1 cellular context compared by ENCODE assay signal in genomic region chr16:85369741-85370528, GRCh38.
TF ChIP-seq lines count a peak whose summit lies in the region.

No MANE protein-coding gene starts in this region.

TF ChIP-seq in K562, 482 proteins besides CTCF, POLR2A, EP300 and RAD21 (continued from another document and continues in another):
- TF ChIP-seq STAT6 (CRISPR knock-in tag; IDR thresholded peaks at IDR 0.05) (0 out of 2 replicates have a peak, but pooled peaks have one; percentile 48), HNRNPUL1 (IDR thresholded peaks at IDR 0.05; ENCODE audit: low read length) (no peak), SMAD2 (IDR thresholded peaks at IDR 0.05; ENCODE audit: low read depth, low read length) (no peak), MIER1 (IDR thresholded peaks at IDR 0.05; ENCODE audit: low read depth) (no peak), ARID1B (IDR thresholded peaks at IDR 0.05) (no peak), ZNF318 (IDR thresholded peaks at IDR 0.05; ENCODE audit: borderline replicate concordance in 1 of 2, low read depth in 1 of 2) (no peak), HES1 (IDR thresholded peaks at IDR 0.05; ENCODE audit: low read depth) (no peak), ZNF133 (CRISPR knock-in tag; IDR thresholded peaks at IDR 0.05) (no peak), CEBPB (tag; IDR thresholded peaks at IDR 0.05) (no peak), HMGXB4 (CRISPR knock-in tag; IDR thresholded peaks at IDR 0.05) (no peak), ZNF699 (CRISPR knock-in tag; IDR thresholded peaks at IDR 0.05; ENCODE audit: insufficient replicate concordance) (peak; percentile 13), PURB (CRISPR knock-in tag; IDR thresholded peaks at IDR 0.05; ENCODE audit: low read depth) (no peak), ZFP91 (CRISPR knock-in tag; IDR thresholded peaks at IDR 0.05) (no peak), GABPA (tag; conservative IDR thresholded peaks at IDR 0.05; ENCODE audit: low read depth) (no peak), USF2 (CRISPR knock-in tag; IDR thresholded peaks at IDR 0.05) (no peak), KLF16 (IDR thresholded peaks at IDR 0.05) (no peak), RNF219 (CRISPR knock-in tag; IDR thresholded peaks at IDR 0.05) (no peak), SNAPC5 (CRISPR knock-in tag; IDR thresholded peaks at IDR 0.05) (no peak), MTF1 (CRISPR knock-in tag; IDR thresholded peaks at IDR 0.05; ENCODE audit: borderline replicate concordance) (no peak), E2F5 (CRISPR knock-in tag; IDR thresholded peaks at IDR 0.05) (no peak), MAX (CRISPR knock-in tag; IDR thresholded peaks at IDR 0.05) (no peak), POLR3A (IDR thresholded peaks at IDR 0.05; ENCODE audit: borderline replicate concordance, extremely low read depth, insufficient read depth, insufficient read length) (no peak), BRD4 (IDR thresholded peaks at IDR 0.05) (no peak), NR2F6 (CRISPR knock-in tag; IDR thresholded peaks at IDR 0.05) (no peak), CTCFL (IDR thresholded peaks at IDR 0.05; ENCODE audit: borderline replicate concordance, insufficient read depth, low read depth, low read length, poor library complexity, severe bottlenecking) (no peak), ZNF175 (CRISPR knock-in tag; IDR thresholded peaks at IDR 0.05; ENCODE audit: low read depth) (no peak), TAF7 (tag; IDR thresholded peaks at IDR 0.05) (no peak)
